ENCODE assay signal across 12 cellular contexts in the genomic region with DNA sequence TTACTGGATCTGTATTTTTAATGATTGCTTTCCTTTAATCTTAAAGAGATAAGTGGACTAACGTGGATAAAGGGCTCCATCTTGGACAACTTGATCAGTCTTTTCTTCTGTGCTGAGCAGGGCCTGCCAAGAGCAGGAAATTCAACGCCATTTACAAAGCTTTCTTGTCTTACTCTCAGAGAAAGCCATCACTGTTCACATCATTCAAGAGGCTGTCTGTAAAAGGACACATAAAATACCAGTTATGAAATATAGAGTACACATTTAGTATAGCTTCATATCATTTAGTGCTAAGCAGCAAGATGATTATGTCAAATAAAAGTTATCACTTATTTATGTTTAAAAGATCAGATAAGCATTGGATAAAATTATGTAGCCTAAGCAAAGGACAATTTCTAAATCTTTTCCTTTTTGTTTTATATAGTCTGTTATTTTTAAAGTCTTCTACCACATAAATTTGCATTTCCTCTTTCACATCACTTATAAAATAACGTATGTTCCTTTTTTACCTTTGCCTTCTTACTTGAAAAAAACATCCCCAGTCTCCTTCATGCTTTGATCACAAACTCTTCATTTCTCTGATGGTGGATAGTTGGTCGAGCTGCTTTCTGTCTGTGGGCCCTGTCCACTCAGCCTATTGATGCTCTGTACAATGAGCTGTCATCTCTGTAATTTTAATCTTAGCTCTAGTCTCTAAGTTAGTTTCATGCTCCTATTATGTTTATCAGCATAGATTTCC. TPM values are rescaled to one million over a fixed set of nuclear protein-coding genes. Genes with fewer than 3 reads are reported as not detected.
DNase-seq lines count a peak whose midpoint lies in the region; ATAC-seq, FAIRE-seq and TF ChIP-seq lines count a peak whose summit lies in the region.
"Had no signal": no experiment of that assay in that cellular context is flagged by ENCODE, and none has a peak within 500 bp of the region (broad histone marks: within the 10 kb centered on the region; RNA-seq: fewer than 3 reads in every experiment).

No MANE protein-coding gene starts in this region.

- POLR2A ChIA-PET in CD8-positive, alpha-beta T cell (lab: Charles Lee): interaction anchor here (1.0 to 4.1 kb wide), 3 partner anchors 8 to 78 kb away, joined by 4 to 20 read pairs (median 5); no protein-coding TSS in a partner anchor
- POLR2A ChIA-PET in MCF 10A (lab: Yijun Ruan, JAX): interaction anchor here (0.7 to 15.7 kb wide), 12 partner anchors 8 to 79 kb away, joined by 3 to 248 read pairs (median 10); partner anchors contain the start of gene CCNI

- no peak for TF ChIP-seq POLR2A in H54 (IDR thresholded peaks at IDR 0.05; ENCODE audit: low read depth, low read length)

- FAIRE-seq in H54 (lab: Jason Lieb, UNC): no peak

- H3K36me3 ChIP-seq in CD8-positive, alpha-beta T cell (ENCODE audit: insufficient read depth, low read length): no peaks in the 10 kb centered on the region
- no peaks in the 10 kb centered on the region for H3K36me3 ChIP-seq in KMS-11 (ENCODE audit: insufficient read depth)
- H3K36me3 ChIP-seq: left ventricle myocardium inferior had no signal

- peak overlapping the region; percentile 10 for H3K4me3 Mint-ChIP-seq in CD8-positive, alpha-beta T cell
- H3K4me3 Mint-ChIP-seq in MCF 10A (ENCODE audit: unreplicated experiment) (no peak overlapping the region), neural crest cell (peak overlapping the region; percentile 98)

- H3K36me3 Mint-ChIP-seq in CD8-positive, alpha-beta T cell: peaks cover 10% of the 10 kb centered on the region
- H3K36me3 Mint-ChIP-seq in MCF 10A (ENCODE audit: insufficient read depth, unreplicated experiment) (peaks cover 12% of the 10 kb centered on the region), neural crest cell (ENCODE audit: low read depth) (no peaks in the 10 kb centered on the region)

- H3K27ac Mint-ChIP-seq in CD8-positive, alpha-beta T cell: peak overlapping the region; percentile 79
- H3K27ac Mint-ChIP-seq in MCF 10A (ENCODE audit: low read depth, unreplicated experiment) (peak overlapping the region; percentile 98), neural crest cell (ENCODE audit: unreplicated experiment) (peak overlapping the region; percentile 85)

- peak overlapping the region; percentile 56; the same call in 1 of the 2 replicates for H3K4me2 ChIP-seq in KMS-11

- no peaks in the 10 kb centered on the region for H3K9me3 ChIP-seq in CD8-positive, alpha-beta T cell (ENCODE audit: low read length)
- H3K9me3 ChIP-seq: left ventricle myocardium inferior, sigmoid colon had no signal

- no peak overlapping the region for H3K27ac ChIP-seq in CD8-positive, alpha-beta T cell (ENCODE audit: low read depth, low read length)
- H3K27ac ChIP-seq in KMS-11: no peak overlapping the region
- H3K27ac ChIP-seq: left ventricle myocardium inferior, sigmoid colon had no signal

- DNase-seq in CD8-positive, alpha-beta T cell: no peak
- DNase-seq in MCF 10A (ENCODE audit: unreplicated experiment) (no peak), neural crest cell (ENCODE audit: low read depth, low spot score) (no peak), H54 (ENCODE audit: insufficient read length, low spot score) (no peak), HPDE6-E6E7 (ENCODE audit: extremely low spot score) (no peak), NCI-H446 (lab: John Stamatoyannopoulos, UW) (no peak)
- DNase-seq: left ventricle myocardium inferior, NCI-H510A treated with DMSO at 0.1 percent for 48 hours, sigmoid colon, T1000 had no signal

- H3K4me1 Mint-ChIP-seq in CD8-positive, alpha-beta T cell (ENCODE audit: low read depth): peaks cover 37% of the 10 kb centered on the region
- peaks cover 24% of the 10 kb centered on the region for H3K4me1 Mint-ChIP-seq in MCF 10A (ENCODE audit: insufficient read depth, unreplicated experiment)
- H3K4me1 Mint-ChIP-seq in neural crest cell: peaks cover 44% of the 10 kb centered on the region

- no TSS peak for BruUV-seq in MCF 10A (replicated peaks; lab: Mats Ljungman, UMichigan)

- no peaks in the 10 kb centered on the region for H3K27me3 ChIP-seq in CD8-positive, alpha-beta T cell (ENCODE audit: insufficient read depth, low read length)
- H3K27me3 ChIP-seq in KMS-11 (ENCODE audit: insufficient read depth, low read depth): no peaks in the 10 kb centered on the region
- H3K27me3 ChIP-seq: sigmoid colon had no signal

- H3K79me2 ChIP-seq in KMS-11 (ENCODE audit: insufficient read depth, low read depth): no peaks in the 10 kb centered on the region

- no peaks in the 10 kb centered on the region for H3K9me3 Mint-ChIP-seq in CD8-positive, alpha-beta T cell
- H3K9me3 Mint-ChIP-seq in MCF 10A (ENCODE audit: unreplicated experiment) (no peaks in the 10 kb centered on the region), neural crest cell (no peaks in the 10 kb centered on the region)

- H3K9ac ChIP-seq in KMS-11: no peak overlapping the region

- H4K20me1 ChIP-seq in KMS-11 (ENCODE audit: insufficient read depth): no peaks in the 10 kb centered on the region

- no peak for ATAC-seq in CD8-positive, alpha-beta T cell
- no peak for ATAC-seq in GM18858 (IDR thresholded peaks at IDR 0.05; ENCODE audit: unreplicated experiment)

- CTCF ChIA-PET in CD8-positive, alpha-beta T cell (lab: Charles Lee): interaction anchor here (0.8 to 4.1 kb wide), 3 partner anchors 49 to 103 kb away, joined by 3 to 21 read pairs (median 14); no protein-coding TSS in a partner anchor
- CTCF ChIA-PET in MCF 10A (lab: Yijun Ruan, JAX): interaction anchor here (0.5 to 5.1 kb wide), 6 partner anchors 46 to 110 kb away, joined by 3 to 40 read pairs (median 4); no protein-coding TSS in a partner anchor

- no peaks in the 10 kb centered on the region for H3K27me3 Mint-ChIP-seq in CD8-positive, alpha-beta T cell (ENCODE audit: low read depth)
- no peaks in the 10 kb centered on the region for H3K27me3 Mint-ChIP-seq in MCF 10A (ENCODE audit: insufficient read depth, unreplicated experiment)
- H3K27me3 Mint-ChIP-seq in neural crest cell (ENCODE audit: low read depth): peaks cover 3% of the 10 kb centered on the region

- intact Hi-C loops in CD8-positive, alpha-beta T cell (cut with DNase I, micrococcal nuclease): loop anchor here (5.0 to 10.0 kb wide), 10 partner anchors 103 to 1782 kb away; partner anchors contain the start of genes SCARB2 (in 2 of the 2), CDKL2 (in 1 of the 2), CNOT6L (in 1 of the 2) and MRPL1 (in 1 of the 2)
- intact Hi-C loops in MCF 10A (cut with micrococcal nuclease): loop anchor here (5.0 kb wide), 2 partner anchors 58 to 203 kb away; no protein-coding TSS in a partner anchor

- 0 out of 2 replicates have a peak overlapping the region, but pooled peaks have one; percentile 15 for H2AFZ ChIP-seq in KMS-11 (ENCODE audit: low read depth)

- TF ChIP-seq CTCF in CD8-positive, alpha-beta T cell (IDR thresholded peaks at IDR 0.05): no peak
- TF ChIP-seq CTCF in KMS-11 (conservative IDR thresholded peaks at IDR 0.05; ENCODE audit: low read depth, low read length) (no peak), MCF 10A (IDR thresholded peaks at IDR 0.05; ENCODE audit: unreplicated experiment) (no peak), neural crest cell (conservative IDR thresholded peaks at IDR 0.05) (no peak)

- H3K4me1 ChIP-seq in CD8-positive, alpha-beta T cell (ENCODE audit: insufficient read depth, low read length): peaks cover 21% of the 10 kb centered on the region
- peaks cover 53% of the 10 kb centered on the region for H3K4me1 ChIP-seq in KMS-11 (ENCODE audit: low read depth, poor library complexity, severe bottlenecking)

- no peak overlapping the region for H3K4me3 ChIP-seq in CD8-positive, alpha-beta T cell (ENCODE audit: low read depth, low read length)
- H3K4me3 ChIP-seq in KMS-11 (IDR thresholded peaks at IDR 0.05; ENCODE audit: insufficient read depth, low read depth, low read length): no peak overlapping the region
- H3K4me3 ChIP-seq: sigmoid colon had no signal

RNA-seq across cellular contexts. Expression of gene CCNG2, which starts 2.1 kb away (rescaled TPM):
- 10 to 100 TPM; 30.9 to 32.0 TPM for total RNA-seq in CD8-positive, alpha-beta T cell
- total RNA-seq in MCF 10A (2022) (23.5 and 28.5 TPM in 2 replicates), neural crest cell (57.2 and 58.8 TPM in 2 replicates)
